In the genomic region with DNA sequence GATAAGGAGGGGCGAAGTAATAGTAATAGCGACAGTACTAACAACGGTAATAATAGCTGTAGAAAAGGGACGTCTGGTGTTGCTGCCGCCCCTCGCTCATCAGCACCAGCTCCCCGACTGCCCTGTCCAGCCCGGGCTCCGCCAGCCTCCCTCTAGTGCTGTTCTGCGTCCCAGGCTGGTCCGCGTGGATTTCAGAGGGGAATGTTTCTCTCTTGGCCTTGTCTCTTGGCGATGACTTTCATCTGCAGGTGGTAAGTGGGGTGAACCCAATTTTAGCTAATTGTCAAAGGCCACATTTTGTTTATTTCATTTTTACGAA, we compare ENCODE assay signal across 8 cellular contexts. TPM values are rescaled to one million over a fixed set of nuclear protein-coding genes. Genes with fewer than 3 reads are reported as not detected.
DNase-seq lines count a peak whose midpoint lies in the region; ATAC-seq and TF ChIP-seq lines count a peak whose summit lies in the region.

No MANE protein-coding gene starts in this region.

- H3K9me3 ChIP-seq in CD8-positive, alpha-beta T cell (ENCODE audit: low read length): no peaks in the 10 kb centered on the region

- H3K27me3 Mint-ChIP-seq in stimulated activated naive CD8-positive, alpha-beta T cell treated with anti-CD3 and anti-CD28 coated beads, Interleukin-15, Interleukin-2, amounts not matched to agents 100 ng/mL and 50 ng/mL, for 24 hours: peaks cover 65% of the 10 kb centered on the region
- peaks cover 62% of the 10 kb centered on the region for H3K27me3 Mint-ChIP-seq in activated B cell treated with CpG ODN at 0.5 μM for 24 hours
- H3K27me3 Mint-ChIP-seq in activated T-helper 17 cell treated with anti-CD3 and anti-CD28 coated beads, Interleukin-2, amount 50 U/mL, for 72 hours: peaks cover 56% of the 10 kb centered on the region
- peaks cover 46% of the 10 kb centered on the region for H3K27me3 Mint-ChIP-seq in CD8-positive, alpha-beta T cell (ENCODE audit: low read depth)

- no peak overlapping the region for H3K27ac Mint-ChIP-seq in stimulated activated naive CD8-positive, alpha-beta T cell treated with anti-CD3 and anti-CD28 coated beads, Interleukin-15, Interleukin-2, amounts not matched to agents 100 ng/mL and 50 ng/mL, for 24 hours
- no peak overlapping the region for H3K27ac Mint-ChIP-seq in activated B cell treated with CpG ODN at 0.5 μM for 24 hours
- no peak overlapping the region for H3K27ac Mint-ChIP-seq in activated T-helper 17 cell treated with anti-CD3 and anti-CD28 coated beads, Interleukin-2, amount 50 U/mL, for 72 hours
- H3K27ac Mint-ChIP-seq in CD8-positive, alpha-beta T cell: no peak overlapping the region

- no peak for TF ChIP-seq CTCF in activated B cell treated with CpG ODN at 0.5 μM for 24 hours (IDR thresholded peaks at IDR 0.05)
- TF ChIP-seq CTCF in CD8-positive, alpha-beta T cell (IDR thresholded peaks at IDR 0.05): no peak

- no peak for TF ChIP-seq POLR2A in erythroblast (IDR thresholded peaks at IDR 0.05; ENCODE audit: low read length)

- no peaks in the 10 kb centered on the region for H3K4me1 ChIP-seq in CD8-positive, alpha-beta T cell (ENCODE audit: insufficient read depth, low read length)

- CTCF ChIA-PET in activated B cell treated with CpG ODN at 0.5 μM for 24 hours (lab: Charles Lee): no interaction called here
- CTCF ChIA-PET in CD8-positive, alpha-beta T cell (lab: Charles Lee): no interaction called here

- H3K9me3 Mint-ChIP-seq in stimulated activated naive CD8-positive, alpha-beta T cell treated with anti-CD3 and anti-CD28 coated beads, Interleukin-15, Interleukin-2, amounts not matched to agents 100 ng/mL and 50 ng/mL, for 24 hours: peaks cover 3% of the 10 kb centered on the region
- no peaks in the 10 kb centered on the region for H3K9me3 Mint-ChIP-seq in activated B cell treated with CpG ODN at 0.5 μM for 24 hours
- no peaks in the 10 kb centered on the region for H3K9me3 Mint-ChIP-seq in activated T-helper 17 cell treated with anti-CD3 and anti-CD28 coated beads, Interleukin-2, amount 50 U/mL, for 72 hours
- H3K9me3 Mint-ChIP-seq in CD8-positive, alpha-beta T cell: no peaks in the 10 kb centered on the region

- no peaks in the 10 kb centered on the region for H3K36me3 Mint-ChIP-seq in stimulated activated naive CD8-positive, alpha-beta T cell treated with anti-CD3 and anti-CD28 coated beads, Interleukin-15, Interleukin-2, amounts not matched to agents 100 ng/mL and 50 ng/mL, for 24 hours (ENCODE audit: low read depth)
- no peaks in the 10 kb centered on the region for H3K36me3 Mint-ChIP-seq in activated B cell treated with CpG ODN at 0.5 μM for 24 hours (ENCODE audit: low read depth)
- H3K36me3 Mint-ChIP-seq in activated T-helper 17 cell treated with anti-CD3 and anti-CD28 coated beads, Interleukin-2, amount 50 U/mL, for 72 hours (ENCODE audit: low read depth): no peaks in the 10 kb centered on the region
- H3K36me3 Mint-ChIP-seq in CD8-positive, alpha-beta T cell: no peaks in the 10 kb centered on the region

- H3K27ac ChIP-seq in CD8-positive, alpha-beta T cell (ENCODE audit: low read depth, low read length): no peak overlapping the region

- POLR2A ChIA-PET in activated B cell treated with CpG ODN at 0.5 μM for 24 hours (lab: Charles Lee): no interaction called here
- POLR2A ChIA-PET in CD8-positive, alpha-beta T cell (lab: Charles Lee): no interaction called here

- ATAC-seq in stimulated activated naive CD8-positive, alpha-beta T cell treated with anti-CD3 and anti-CD28 coated beads, Interleukin-15, Interleukin-2, amounts not matched to agents 100 U/mL and 50 U/mL, for 24 hours: no peak
- ATAC-seq in activated B cell treated with CpG ODN at 0.5 μM for 24 hours (ENCODE audit: low read depth): no peak
- ATAC-seq in left ventricle myocardium superior: peak; percentile 71
- ATAC-seq in activated T-helper 17 cell treated with anti-CD3 and anti-CD28 coated beads, Interleukin-2, amount 50 U/mL, for 72 hours (replicated peaks): no peak
- no peak for ATAC-seq in CD8-positive, alpha-beta T cell

- peaks cover 8% of the 10 kb centered on the region for H3K4me1 Mint-ChIP-seq in stimulated activated naive CD8-positive, alpha-beta T cell treated with anti-CD3 and anti-CD28 coated beads, Interleukin-15, Interleukin-2, amounts not matched to agents 100 ng/mL and 50 ng/mL, for 24 hours (ENCODE audit: low read depth)
- H3K4me1 Mint-ChIP-seq in activated B cell treated with CpG ODN at 0.5 μM for 24 hours: peaks cover 14% of the 10 kb centered on the region
- no peaks in the 10 kb centered on the region for H3K4me1 Mint-ChIP-seq in activated T-helper 17 cell treated with anti-CD3 and anti-CD28 coated beads, Interleukin-2, amount 50 U/mL, for 72 hours
- H3K4me1 Mint-ChIP-seq in CD8-positive, alpha-beta T cell (ENCODE audit: low read depth): peaks cover 8% of the 10 kb centered on the region

- H3K27me3 ChIP-seq in CD8-positive, alpha-beta T cell (ENCODE audit: insufficient read depth, low read length): peaks cover 2% of the 10 kb centered on the region

- no peak overlapping the region for H3K4me3 ChIP-seq in CD8-positive, alpha-beta T cell (ENCODE audit: low read depth, low read length)

- H3K36me3 ChIP-seq in CD8-positive, alpha-beta T cell (ENCODE audit: insufficient read depth, low read length): no peaks in the 10 kb centered on the region

- peak overlapping the region; percentile 32 for H3K4me3 Mint-ChIP-seq in stimulated activated naive CD8-positive, alpha-beta T cell treated with anti-CD3 and anti-CD28 coated beads, Interleukin-15, Interleukin-2, amounts not matched to agents 100 ng/mL and 50 ng/mL, for 24 hours
- peak overlapping the region; percentile 39 for H3K4me3 Mint-ChIP-seq in activated B cell treated with CpG ODN at 0.5 μM for 24 hours
- no peak overlapping the region for H3K4me3 Mint-ChIP-seq in activated T-helper 17 cell treated with anti-CD3 and anti-CD28 coated beads, Interleukin-2, amount 50 U/mL, for 72 hours
- H3K4me3 Mint-ChIP-seq in CD8-positive, alpha-beta T cell: no peak overlapping the region

- intact Hi-C loops in activated B cell treated with CpG ODN at 0.5 μM for 24 hours (cut with micrococcal nuclease) (no loop called here), left ventricle myocardium superior (cut with micrococcal nuclease) (no loop called here)
- intact Hi-C loops in CD8-positive, alpha-beta T cell (cut with DNase I, micrococcal nuclease): no loop called here

- no peak for DNase-seq in stimulated activated naive CD8-positive, alpha-beta T cell treated with anti-CD3 and anti-CD28 coated beads, Interleukin-15, Interleukin-2, amounts not matched to agents 100 U/mL and 50 U/mL, for 24 hours
- no peak for DNase-seq in activated B cell treated with CpG ODN at 0.5 μM for 24 hours
- peak; percentile 23 for DNase-seq in left ventricle myocardium superior
- DNase-seq in putamen (ENCODE audit: low spot score): peak; percentile 13
- no peak for DNase-seq in CD8-positive, alpha-beta T cell
- DNase-seq in erythroblast (lab: John Stamatoyannopoulos, UW): no peak

RNA-seq across cellular contexts. Expression of a gene that starts 0.6 kb away (rescaled TPM):
- total RNA-seq in activated B cell treated with CpG ODN at 0.5 μM for 24 hours (not detected in 2 replicates), left ventricle myocardium superior (1.7 TPM)
- total RNA-seq in activated T-helper 17 cell treated with anti-CD3 and anti-CD28 coated beads, Interleukin-2, amount 50 U/mL, for 72 hours: not detected
- total RNA-seq in CD8-positive, alpha-beta T cell: not detected

Comparison
In these comparisons a context has a peak if more than half of its experiments do, and no peak if none do; other contexts are left out.
1. H3K4me3 Mint-ChIP-seq: peak in stimulated activated naive CD8-positive, alpha-beta T cell treated with anti-CD3 and anti-CD28 coated beads, Interleukin-15, Interleukin-2, amounts not matched to agents 100 ng/mL and 50 ng/mL, for 24 hours (single experiment) and activated B cell treated with CpG ODN at 0.5 μM for 24 hours (single experiment); none in activated T-helper 17 cell treated with anti-CD3 and anti-CD28 coated beads, Interleukin-2, amount 50 U/mL, for 72 hours (single experiment) and CD8-positive, alpha-beta T cell (single experiment).
2. DNase-seq: peak in left ventricle myocardium superior (single experiment) and putamen (single experiment); none in stimulated activated naive CD8-positive, alpha-beta T cell treated with anti-CD3 and anti-CD28 coated beads, Interleukin-15, Interleukin-2, amounts not matched to agents 100 U/mL and 50 U/mL, for 24 hours (single experiment), activated B cell treated with CpG ODN at 0.5 μM for 24 hours (single experiment), CD8-positive, alpha-beta T cell (0 of 7) and erythroblast (0 of 2).